ENCODE assay signal across 1 cellular context in the genomic region with DNA sequence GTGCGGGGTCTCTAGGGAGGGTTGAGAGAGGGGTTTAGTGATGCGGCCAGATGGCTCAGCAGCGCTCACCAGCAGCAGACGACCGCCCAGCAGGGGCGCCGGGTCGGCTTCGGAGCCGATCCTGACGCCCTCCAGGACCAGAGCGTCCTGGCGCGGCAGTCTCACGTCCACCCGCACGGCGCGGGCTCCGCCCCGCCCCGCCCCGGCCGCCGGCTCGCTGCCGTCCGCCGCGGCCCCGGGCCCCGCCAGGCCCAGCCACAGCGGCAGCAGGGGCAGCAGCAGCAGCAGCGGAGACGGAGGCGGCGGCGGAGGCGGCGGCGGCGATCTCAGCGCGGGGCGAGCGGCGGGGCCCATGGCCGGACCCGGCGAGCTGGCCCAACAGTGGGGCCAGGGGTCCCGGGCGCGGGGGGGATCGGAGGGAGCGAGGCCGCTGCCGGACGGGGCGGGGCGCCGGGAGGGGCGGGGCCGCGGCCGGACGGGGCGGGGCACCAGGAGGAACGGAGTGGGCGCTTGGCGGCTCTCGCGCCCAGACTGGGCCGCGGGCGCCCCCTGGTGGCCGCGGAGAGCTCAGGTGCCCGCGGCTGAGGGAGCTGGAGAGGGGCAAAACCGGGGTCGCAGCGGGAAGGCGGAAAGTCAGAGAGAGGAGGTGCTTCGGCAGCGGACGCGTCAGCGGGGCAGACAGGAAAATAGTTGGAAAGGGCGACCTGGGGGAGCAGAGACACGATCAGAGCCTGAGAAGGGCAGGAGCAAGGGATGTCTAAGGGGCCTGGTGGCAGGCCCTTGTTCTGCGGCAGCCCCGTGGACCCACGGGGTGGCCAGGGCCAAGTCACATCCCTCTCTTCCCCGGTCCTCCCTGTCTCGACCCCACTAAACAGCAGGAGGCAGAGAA.
TF ChIP-seq lines count a peak whose summit lies in the region.

A gene (minus strand): TSS at position 452 of the 889 bp plus-strand sequence. CDS start 98 bp downstream, at position 354.

TF ChIP-seq in WTC11, 78 proteins besides CTCF, POLR2A, EP300 and RAD21 (continued from another document):
- TF ChIP-seq, protein P1, sequence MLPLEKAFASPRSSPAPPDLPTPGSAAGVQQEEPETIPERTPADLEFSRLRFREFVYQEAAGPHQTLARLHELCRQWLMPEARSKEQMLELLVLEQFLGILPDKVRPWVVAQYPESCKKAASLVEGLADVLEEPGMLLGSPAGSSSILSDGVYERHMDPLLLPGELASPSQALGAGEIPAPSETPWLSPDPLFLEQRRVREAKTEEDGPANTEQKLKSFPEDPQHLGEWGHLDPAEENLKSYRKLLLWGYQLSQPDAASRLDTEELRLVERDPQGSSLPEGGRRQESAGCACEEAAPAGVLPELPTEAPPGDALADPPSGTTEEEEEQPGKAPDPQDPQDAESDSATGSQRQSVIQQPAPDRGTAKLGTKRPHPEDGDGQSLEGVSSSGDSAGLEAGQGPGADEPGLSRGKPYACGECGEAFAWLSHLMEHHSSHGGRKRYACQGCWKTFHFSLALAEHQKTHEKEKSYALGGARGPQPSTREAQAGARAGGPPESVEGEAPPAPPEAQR (CRISPR knock-in tag; IDR thresholded peaks at IDR 0.05), result no peak
- TF ChIP-seq, protein P2, sequence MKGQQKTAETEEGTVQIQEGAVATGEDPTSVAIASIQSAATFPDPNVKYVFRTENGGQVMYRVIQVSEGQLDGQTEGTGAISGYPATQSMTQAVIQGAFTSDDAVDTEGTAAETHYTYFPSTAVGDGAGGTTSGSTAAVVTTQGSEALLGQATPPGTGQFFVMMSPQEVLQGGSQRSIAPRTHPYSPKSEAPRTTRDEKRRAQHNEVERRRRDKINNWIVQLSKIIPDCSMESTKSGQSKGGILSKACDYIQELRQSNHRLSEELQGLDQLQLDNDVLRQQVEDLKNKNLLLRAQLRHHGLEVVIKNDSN (CRISPR knock-in tag; IDR thresholded peaks at IDR 0.05), result no peak
- TF ChIP-seq, protein P3, sequence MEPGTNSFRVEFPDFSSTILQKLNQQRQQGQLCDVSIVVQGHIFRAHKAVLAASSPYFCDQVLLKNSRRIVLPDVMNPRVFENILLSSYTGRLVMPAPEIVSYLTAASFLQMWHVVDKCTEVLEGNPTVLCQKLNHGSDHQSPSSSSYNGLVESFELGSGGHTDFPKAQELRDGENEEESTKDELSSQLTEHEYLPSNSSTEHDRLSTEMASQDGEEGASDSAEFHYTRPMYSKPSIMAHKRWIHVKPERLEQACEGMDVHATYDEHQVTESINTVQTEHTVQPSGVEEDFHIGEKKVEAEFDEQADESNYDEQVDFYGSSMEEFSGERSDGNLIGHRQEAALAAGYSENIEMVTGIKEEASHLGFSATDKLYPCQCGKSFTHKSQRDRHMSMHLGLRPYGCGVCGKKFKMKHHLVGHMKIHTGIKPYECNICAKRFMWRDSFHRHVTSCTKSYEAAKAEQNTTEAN (CRISPR knock-in tag; IDR thresholded peaks at IDR 0.05), result no peak
- TF ChIP-seq, protein P4, sequence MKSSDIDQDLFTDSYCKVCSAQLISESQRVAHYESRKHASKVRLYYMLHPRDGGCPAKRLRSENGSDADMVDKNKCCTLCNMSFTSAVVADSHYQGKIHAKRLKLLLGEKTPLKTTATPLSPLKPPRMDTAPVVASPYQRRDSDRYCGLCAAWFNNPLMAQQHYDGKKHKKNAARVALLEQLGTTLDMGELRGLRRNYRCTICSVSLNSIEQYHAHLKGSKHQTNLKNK (CRISPR knock-in tag; IDR thresholded peaks at IDR 0.05), result no peak
